Comparison of ENCODE assay signal across 1 cellular context in genomic region chr9:134694714-134695113, GRCh38.
TF ChIP-seq lines count a peak whose summit lies in the region.

No MANE protein-coding gene starts in this region.

TF ChIP-seq in H1, 55 proteins besides CTCF, POLR2A, EP300 and RAD21:
- TF ChIP-seq ZNF274 (IDR thresholded peaks at IDR 0.05; ENCODE audit: borderline replicate concordance, extremely low read depth, low read length) (no peak), EGR1 (IDR thresholded peaks at IDR 0.05; ENCODE audit: borderline replicate concordance, low read depth, low read length) (no peak), ATF2 (IDR thresholded peaks at IDR 0.05; ENCODE audit: low read length) (no peak), SIN3A (conservative IDR thresholded peaks at IDR 0.05 in 1 of 2, IDR thresholded peaks at IDR 0.05 in 1 of 2; ENCODE audit: low read depth in 1 of 2, low read length in 2 of 2) (no peak), CHD2 (IDR thresholded peaks at IDR 0.05; ENCODE audit: low read length) (no peak), RNF2 (IDR thresholded peaks at IDR 0.05; ENCODE audit: borderline replicate concordance, low read depth, low read length, missing control alignments, poor library complexity, severe bottlenecking) (no peak), FOSL1 (IDR thresholded peaks at IDR 0.05; ENCODE audit: insufficient read depth, low read depth, low read length) (no peak), CHD1 (IDR thresholded peaks at IDR 0.05; ENCODE audit: low read depth, low read length) (no peak), NRF1 (IDR thresholded peaks at IDR 0.05; ENCODE audit: low read depth, low read length) (no peak), BCL11A (IDR thresholded peaks at IDR 0.05; ENCODE audit: low read depth in 2 of 2, low read length in 2 of 2) (no peak), HDAC2 (IDR thresholded peaks at IDR 0.05; ENCODE audit: borderline replicate concordance in 1 of 2, low read depth in 2 of 2, low read length in 2 of 2) (no peak), SIX5 (IDR thresholded peaks at IDR 0.05; ENCODE audit: low read depth, low read length) (no peak), TAF7 (optimal IDR thresholded peaks at IDR 0.05; ENCODE audit: borderline replicate concordance, low read depth, low read length) (no peak), ASH2L (IDR thresholded peaks at IDR 0.05; ENCODE audit: low read length) (no peak)
- TF ChIP-seq, protein P1, sequence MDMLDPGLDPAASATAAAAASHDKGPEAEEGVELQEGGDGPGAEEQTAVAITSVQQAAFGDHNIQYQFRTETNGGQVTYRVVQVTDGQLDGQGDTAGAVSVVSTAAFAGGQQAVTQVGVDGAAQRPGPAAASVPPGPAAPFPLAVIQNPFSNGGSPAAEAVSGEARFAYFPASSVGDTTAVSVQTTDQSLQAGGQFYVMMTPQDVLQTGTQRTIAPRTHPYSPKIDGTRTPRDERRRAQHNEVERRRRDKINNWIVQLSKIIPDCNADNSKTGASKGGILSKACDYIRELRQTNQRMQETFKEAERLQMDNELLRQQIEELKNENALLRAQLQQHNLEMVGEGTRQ (IDR thresholded peaks at IDR 0.05; ENCODE audit: low read length): no peak
